ENCODE assay signal across 8 cellular contexts in genomic region chr9:75185585-75186170, GRCh38.
DNase-seq lines count a peak whose midpoint lies in the region; ATAC-seq, FAIRE-seq and TF ChIP-seq lines count a peak whose summit lies in the region.

No MANE protein-coding gene starts in this region.

- H2BK5ac ChIP-seq in mesendoderm (ENCODE audit: low read length), result no peak overlapping the region

- H3K23ac ChIP-seq in mesendoderm (ENCODE audit: low read length), result no peak overlapping the region

- H2AK5ac ChIP-seq in mesendoderm (ENCODE audit: low read length), result no peak overlapping the region

- H4K8ac ChIP-seq in mesendoderm (ENCODE audit: low read depth, low read length), result no peak overlapping the region

- no peaks in the 10 kb centered on the region for H3F3A ChIP-seq in SU-DHL-6 (ENCODE audit: insufficient read depth)

- H3K9ac ChIP-seq in DND-41 (ENCODE audit: low read depth, low read length) (no peak overlapping the region), SU-DHL-6 (ENCODE audit: low read length) (no peak overlapping the region), astrocyte (ENCODE audit: low read length) (no peak overlapping the region), mesendoderm (ENCODE audit: low read length) (no peak overlapping the region)

- H3K4me2 ChIP-seq in DND-41 (ENCODE audit: insufficient read depth, low read length) (no peak overlapping the region), SU-DHL-6 (ENCODE audit: low read depth, low read length, poor library complexity, severe bottlenecking) (no peak overlapping the region), astrocyte (ENCODE audit: low read length) (no peak overlapping the region), mesendoderm (ENCODE audit: low read length) (no peak overlapping the region)

- DNase-seq in DND-41, result peak; percentile 56
- DNase-seq in astrocyte (ENCODE audit: low read depth), result no peak
- peak; percentile 75 for DNase-seq in mesendoderm
- no peak for DNase-seq in type B pancreatic cell (ENCODE audit: extremely low spot score, unreplicated experiment)
- DNase-seq in T1000 (lab: John Stamatoyannopoulos, UW), result no peak

- no CpG with 5 or more reads among the region's 4 CpGs for WGBS in mesendoderm (ENCODE audit: extremely low coverage, insufficient coverage, low lambda C conversion rate)

- H3K27ac ChIP-seq in DND-41 (ENCODE audit: low read length), result no peak overlapping the region
- H3K27ac ChIP-seq in SU-DHL-6 (ENCODE audit: low read depth, low read length), result no peak overlapping the region
- H3K27ac ChIP-seq in astrocyte (ENCODE audit: low read depth, low read length), result no peak overlapping the region
- H3K27ac ChIP-seq in mesendoderm (ENCODE audit: low read depth, low read length), result no peak overlapping the region

- H2AFZ ChIP-seq in DND-41 (ENCODE audit: low read depth, low read length) (peak overlapping the region; percentile 43; the same call in 1 of the 2 replicates), SU-DHL-6 (ENCODE audit: low read depth, low read length, severe bottlenecking) (peak overlapping the region; percentile 6), astrocyte (ENCODE audit: low read depth, low read length) (no peak overlapping the region)

- no peak overlapping the region for H4K5ac ChIP-seq in mesendoderm (ENCODE audit: low read length)

- TF ChIP-seq CTCF in DND-41 (IDR thresholded peaks at IDR 0.05; ENCODE audit: borderline replicate concordance, extremely low read depth, low read length, poor library complexity, severe bottlenecking), result peak; percentile 68
- TF ChIP-seq CTCF in SU-DHL-6 (IDR thresholded peaks at IDR 0.05; ENCODE audit: insufficient read depth, low read length, poor library complexity, severe bottlenecking), result peak; percentile 70
- peak; percentile 59 for TF ChIP-seq CTCF in astrocyte (IDR thresholded peaks at IDR 0.05; ENCODE audit: insufficient read depth, low read depth, low read length)
- peak; percentile 76 for TF ChIP-seq CTCF in type B pancreatic cell (conservative IDR thresholded peaks at IDR 0.05)

- H3K4me1 Mint-ChIP-seq in astrocyte (ENCODE audit: low read depth, unreplicated experiment) (peaks cover 9% of the 10 kb centered on the region), type B pancreatic cell (ENCODE audit: unreplicated experiment) (no peaks in the 10 kb centered on the region)

- H3K79me1 ChIP-seq in mesendoderm (ENCODE audit: low read length), result no peaks in the 10 kb centered on the region

- no peaks in the 10 kb centered on the region for H3K27me3 Mint-ChIP-seq in astrocyte (ENCODE audit: low read depth, unreplicated experiment)
- peaks cover 3% of the 10 kb centered on the region for H3K27me3 Mint-ChIP-seq in type B pancreatic cell

- H3K4me3 ChIP-seq in DND-41 (ENCODE audit: low read depth in 1 of 2, low read length in 2 of 2) (no peak overlapping the region), SU-DHL-6 (ENCODE audit: insufficient read depth, low read length, poor library complexity, severe bottlenecking) (no peak overlapping the region), astrocyte (ENCODE audit: insufficient read depth, low read depth, low read length) (no peak overlapping the region), mesendoderm (ENCODE audit: low read length) (no peak overlapping the region)

- H3K36me3 ChIP-seq in DND-41 (ENCODE audit: insufficient read depth, low read length) (no peaks in the 10 kb centered on the region), SU-DHL-6 (ENCODE audit: low read length) (no peaks in the 10 kb centered on the region), astrocyte (ENCODE audit: insufficient read depth, low read length) (no peaks in the 10 kb centered on the region), mesendoderm (ENCODE audit: control insufficient read depth, insufficient read depth, low read length) (no peaks in the 10 kb centered on the region)

- no peaks in the 10 kb centered on the region for H3K4me1 ChIP-seq in DND-41 (ENCODE audit: insufficient read depth, low read length)
- peaks cover 7% of the 10 kb centered on the region for H3K4me1 ChIP-seq in astrocyte (ENCODE audit: insufficient read depth, low read length)
- H3K4me1 ChIP-seq in mesendoderm (ENCODE audit: control insufficient read depth, low read depth, low read length), result no peaks in the 10 kb centered on the region

- peak; percentile 81 for ATAC-seq in DND-41 (ENCODE audit: insufficient read depth, low read depth)
- ATAC-seq in GM19395 (IDR thresholded peaks at IDR 0.05; ENCODE audit: unreplicated experiment), result peak; percentile 90
- peak; percentile 82 for ATAC-seq in HG03520 (IDR thresholded peaks at IDR 0.05; ENCODE audit: unreplicated experiment)

- no peak overlapping the region for H3K56ac ChIP-seq in mesendoderm (ENCODE audit: low read length)

- H3K9me3 ChIP-seq in DND-41 (ENCODE audit: insufficient read depth, low read length, severe bottlenecking), result no peaks in the 10 kb centered on the region
- H3K9me3 ChIP-seq in SU-DHL-6 (ENCODE audit: insufficient read depth, low read length), result no peaks in the 10 kb centered on the region
- H3K9me3 ChIP-seq in astrocyte (ENCODE audit: insufficient read depth, low read depth, low read length), result no peaks in the 10 kb centered on the region

- H3K36me3 Mint-ChIP-seq in astrocyte (ENCODE audit: low read depth, unreplicated experiment) (no peaks in the 10 kb centered on the region), type B pancreatic cell (peaks cover 3% of the 10 kb centered on the region)

- no peak overlapping the region for H3K4ac ChIP-seq in mesendoderm (ENCODE audit: low read depth, low read length)

- H4K20me1 ChIP-seq in DND-41 (ENCODE audit: insufficient read depth, low read length) (no peaks in the 10 kb centered on the region), SU-DHL-6 (ENCODE audit: low read depth, low read length) (no peaks in the 10 kb centered on the region), astrocyte (ENCODE audit: insufficient read depth, low read length) (no peaks in the 10 kb centered on the region)

- H3K9me3 Mint-ChIP-seq in astrocyte (ENCODE audit: unreplicated experiment) (no peaks in the 10 kb centered on the region), type B pancreatic cell (no peaks in the 10 kb centered on the region)

- H3K27me3 ChIP-seq in DND-41 (ENCODE audit: insufficient read depth, low read length, poor library complexity) (no peaks in the 10 kb centered on the region), SU-DHL-6 (ENCODE audit: low read length) (no peaks in the 10 kb centered on the region; the same call in 1 of the 2 replicates), astrocyte (ENCODE audit: insufficient read depth, low read length) (no peaks in the 10 kb centered on the region), mesendoderm (ENCODE audit: insufficient read depth, low read length, poor library complexity) (no peaks in the 10 kb centered on the region)

- H3K27ac Mint-ChIP-seq in astrocyte (ENCODE audit: unreplicated experiment) (no peak overlapping the region), type B pancreatic cell (no peak overlapping the region)

- H3K4me3 Mint-ChIP-seq in astrocyte (ENCODE audit: unreplicated experiment) (no peak overlapping the region), type B pancreatic cell (no peak overlapping the region)

- H3K79me2 ChIP-seq in DND-41 (ENCODE audit: insufficient read depth, low read length) (no peaks in the 10 kb centered on the region), SU-DHL-6 (ENCODE audit: insufficient read depth, low read length) (no peaks in the 10 kb centered on the region), astrocyte (ENCODE audit: insufficient read depth, low read length) (no peaks in the 10 kb centered on the region), mesendoderm (ENCODE audit: control insufficient read depth, insufficient read depth, low read length) (no peaks in the 10 kb centered on the region)

- H3K9me2 ChIP-seq in SU-DHL-6 (replicated peaks; ENCODE audit: insufficient read depth, low read length), result no peaks in the 10 kb centered on the region

- no peak overlapping the region for H2BK15ac ChIP-seq in mesendoderm (replicated peaks; ENCODE audit: low read depth)

- H3K18ac ChIP-seq in mesendoderm (ENCODE audit: low read length), result no peak overlapping the region

- FAIRE-seq in astrocyte (lab: Jason Lieb, UNC), result no peak

- H2BK120ac ChIP-seq in mesendoderm (ENCODE audit: low read depth, low read length), result no peak overlapping the region

Comparison
In these comparisons a context has a peak if more than half of its experiments do, and no peak if none do; other contexts are left out.
1. DNase-seq: peak in DND-41 (single experiment) and mesendoderm (single experiment); none in astrocyte (single experiment), type B pancreatic cell (single experiment) and T1000 (single experiment).
2. Peak in every context shown above with its lines, with median percentiles within 50 percentile points of each other: ATAC-seq and CTCF ChIP-seq.